In genomic region chr17:44878627-44879221, GRCh38 we compare ENCODE assay signal across 8 cellular contexts. TPM values are rescaled to one million over a fixed set of nuclear protein-coding genes. Genes with fewer than 3 reads are reported as not detected.
A peak's percentile ranks its signal among the peaks of the same experiment; 100 is the strongest.
DNase-seq lines count a peak whose midpoint lies in the region; ATAC-seq, FAIRE-seq and TF ChIP-seq lines count a peak whose summit lies in the region.
"Had no signal": no experiment of that assay in that cellular context is flagged by ENCODE, and none has a peak within 500 bp of the region (broad histone marks: within the 10 kb centered on the region; RNA-seq: fewer than 3 reads in every experiment).

No MANE protein-coding gene starts in this region.

- H3K27ac Mint-ChIP-seq in neural progenitor cell: no peak overlapping the region

- H3K79me2 ChIP-seq in GM23248 (ENCODE audit: insufficient read depth) (0 out of 2 replicates have a peak, but pooled peaks cover 12% of the 10 kb centered on the region), neural progenitor cell (ENCODE audit: low read depth) (no peaks in the 10 kb centered on the region)

- no peaks in the 10 kb centered on the region for H3K9me3 ChIP-seq in GM23248 (ENCODE audit: low read depth)
- no peaks in the 10 kb centered on the region for H3K9me3 ChIP-seq in neural progenitor cell (ENCODE audit: low read depth)

- H3K4me3 Mint-ChIP-seq in neural progenitor cell: no peak overlapping the region

- whole genome bisulfite sequencing in GM23248 (ENCODE audit: low coverage in 1 of 2, low lambda C conversion rate in 2 of 2, missing lambda C conversion rate in 2 of 2), 2 experiments: 44 to 46% methylated on average over 6 of the region's 6 CpGs

- H3K27me3 Mint-ChIP-seq in neural progenitor cell (ENCODE audit: insufficient read depth, low read depth): peaks cover 4% of the 10 kb centered on the region

- H3K36me3 Mint-ChIP-seq in neural progenitor cell: peaks cover 25% of the 10 kb centered on the region

- no peak for ATAC-seq in HG03439 (IDR thresholded peaks at IDR 0.05; ENCODE audit: unreplicated experiment)
- ATAC-seq: left colon had no signal

- no peaks in the 10 kb centered on the region for H3K9me2 ChIP-seq in GM23248 (ENCODE audit: insufficient read depth)

- H3K9ac ChIP-seq in GM23248 (no peak overlapping the region), neural progenitor cell (no peak overlapping the region)

- no peaks in the 10 kb centered on the region for H3K4me1 Mint-ChIP-seq in neural progenitor cell

- H3K36me3 ChIP-seq in GM23248 (ENCODE audit: low read depth) (peaks cover 64% of the 10 kb centered on the region), neural progenitor cell (peaks cover 6% of the 10 kb centered on the region)

- H3K4me3 ChIP-seq in GM23248: no peak overlapping the region
- no peak overlapping the region for H3K4me3 ChIP-seq in dorsolateral prefrontal cortex
- H3K4me3 ChIP-seq in neural progenitor cell: no peak overlapping the region

- intact Hi-C loops in dorsolateral prefrontal cortex (cut with DNase I): no loop called here

- no peaks in the 10 kb centered on the region for H4K20me1 ChIP-seq in GM23248 (ENCODE audit: insufficient read depth)
- H4K20me1 ChIP-seq in neural progenitor cell (ENCODE audit: low read depth): no peaks in the 10 kb centered on the region

- H2AFZ ChIP-seq in GM23248 (no peak overlapping the region), neural progenitor cell (replicated peaks) (no peak overlapping the region)

- H3F3A ChIP-seq in GM23248 (ENCODE audit: insufficient read depth) (peaks cover 9% of the 10 kb centered on the region), neural progenitor cell (ENCODE audit: low read depth) (peaks cover 7% of the 10 kb centered on the region)

- H3K4me1 ChIP-seq in GM23248 (ENCODE audit: insufficient read depth) (no peaks in the 10 kb centered on the region), neural progenitor cell (no peaks in the 10 kb centered on the region)

- no peaks in the 10 kb centered on the region for H3K27me3 ChIP-seq in GM23248 (replicated peaks; ENCODE audit: insufficient read depth)
- no peaks in the 10 kb centered on the region for H3K27me3 ChIP-seq in dorsolateral prefrontal cortex
- no peaks in the 10 kb centered on the region for H3K27me3 ChIP-seq in neural progenitor cell

- DNase-seq in Caki2 (ENCODE audit: low read depth) (peak; percentile 25), GM23248 (peak; percentile 64), RCC 7860 (ENCODE audit: low spot score) (peak; percentile 22), dorsolateral prefrontal cortex (peak in 2 of 10 donors; percentile 45 to 47), neural progenitor cell (ENCODE audit: low spot score) (peak; percentile 52)
- no peak for DNase-seq in stimulated activated naive CD4-positive, alpha-beta T cell treated with Interleukin-2 at 50 U/mL for 16 hours (lab: John Stamatoyannopoulos, UW)

- H3K27ac ChIP-seq in GM23248 (no peak overlapping the region), dorsolateral prefrontal cortex (peak overlapping the region in 1 of 59 donors; percentile 38), neural progenitor cell (no peak overlapping the region)

- no peaks in the 10 kb centered on the region for H3K9me3 Mint-ChIP-seq in neural progenitor cell

- TF ChIP-seq CTCF in dorsolateral prefrontal cortex (IDR thresholded peaks at IDR 0.05 in 54 of 56, conservative IDR thresholded peaks at IDR 0.05 in 2 of 56; ENCODE audit: low read depth in 1 of 56, partially characterized antibody in 56 of 56): peak; percentile 38 to 76 (median 61)
- peak; percentile 73 for TF ChIP-seq CTCF in neural progenitor cell (IDR thresholded peaks at IDR 0.05)

- in situ Hi-C loops in Caki2 (cut with HindIII; ENCODE audit: low pct_unique_long_range_greater_than_20kb, low sequenced_read_pairs) (no loop called here), GM23248 (cut with MboI) (no loop called here)

- FAIRE-seq in RCC 7860 (lab: Jason Lieb, UNC): peak; percentile 49

- H3K4me2 ChIP-seq in GM23248 (ENCODE audit: unreplicated experiment) (no peak overlapping the region), neural progenitor cell (no peak overlapping the region)

RNA-seq across cellular contexts. Expression of gene EFTUD2, which starts 20.5 kb away (rescaled TPM):
- 84.5 and 87.3 TPM in 2 replicates for total RNA-seq in Caki2 (2014; rRNA removed; shearing (Covaris generic); ENCODE audit: low replicate concordance)
- total RNA-seq in GM23248 (2014; rRNA removed; shearing (Covaris generic)): 63.7 and 71.2 TPM in 2 replicates
- 60.1 and 60.4 TPM in 2 replicates for polyA plus RNA-seq in GM23248 (2016; fragmentation: Nextera tagmentation; extraction: Ambion mirVana)
- total RNA-seq in dorsolateral prefrontal cortex (100 to 1,000 TPM in 36 of 120 experiments, 10 to 100 TPM in 84; 50.3 to 123 (median 95.1) TPM), neural progenitor cell (ENCODE audit: low replicate concordance) (114 and 185 TPM in 2 replicates)

RNA-seq across cellular contexts. Expression of gene HIGD1B, which starts 31.0 kb away (rescaled TPM):
- not detected in 2 replicates for total RNA-seq in Caki2 (2014; rRNA removed; shearing (Covaris generic); ENCODE audit: low replicate concordance)
- total RNA-seq in GM23248 (2014; rRNA removed; shearing (Covaris generic)): not detected in 2 replicates
- not detected in 2 replicates for polyA plus RNA-seq in GM23248 (2016; fragmentation: Nextera tagmentation; extraction: Ambion mirVana)
- total RNA-seq in dorsolateral prefrontal cortex (10 to 100 TPM in 109 of 120 experiments, 1 to 10 TPM in 11; 3.8 to 74.3 (median 16.5) TPM), neural progenitor cell (ENCODE audit: low replicate concordance) (not detected in 2 replicates)

RNA-seq across cellular contexts. Expression of gene GFAP, which starts 36.6 kb away (rescaled TPM):
- total RNA-seq in Caki2 (2014; rRNA removed; shearing (Covaris generic); ENCODE audit: low replicate concordance): not detected in 2 replicates
- 1.1 TPM in 1 of 2 replicates, not detected in the other for total RNA-seq in GM23248 (2014; rRNA removed; shearing (Covaris generic))
- polyA plus RNA-seq in GM23248 (2016; fragmentation: Nextera tagmentation; extraction: Ambion mirVana): 0.49 and 0.52 TPM in 2 replicates
- total RNA-seq in dorsolateral prefrontal cortex (over 10,000 TPM in 24 of 120 experiments, 1,000 to 10,000 TPM in 96; 2,686 to 23,814 (median 7,188) TPM), neural progenitor cell (ENCODE audit: low replicate concordance) (0.45 and 0.46 TPM in 2 replicates)

RNA-seq across cellular contexts. Expression of gene GJC1, which starts 48.6 kb away (rescaled TPM):
- total RNA-seq in Caki2 (2014; rRNA removed; shearing (Covaris generic); ENCODE audit: low replicate concordance): 19.9 and 26.3 TPM in 2 replicates
- 18.4 and 19.1 TPM in 2 replicates for total RNA-seq in GM23248 (2014; rRNA removed; shearing (Covaris generic))
- polyA plus RNA-seq in GM23248 (2016; fragmentation: Nextera tagmentation; extraction: Ambion mirVana): 13.6 and 15.2 TPM in 2 replicates
- total RNA-seq in dorsolateral prefrontal cortex: 10 to 100 TPM in 94 of 120 experiments, 1 to 10 TPM in 26; 5.8 to 37.9 (median 12.9) TPM
- 63.4 and 76.9 TPM in 2 replicates for total RNA-seq in neural progenitor cell (ENCODE audit: low replicate concordance)

Comparison
In these comparisons a context has a peak if more than half of its experiments do, and no peak if none do; other contexts are left out.
1. RNA of gene GFAP, which starts 36.6 kb away (total RNA-seq): 2,686 to 23,814 TPM in dorsolateral prefrontal cortex; 0.45 to 0.46 TPM in neural progenitor cell, not detected in Caki2 and 1.1 TPM in GM23248; every median in the first group is over 1,000 times any median in the second.